16 cellular contexts compared by ENCODE assay signal in the genomic region with DNA sequence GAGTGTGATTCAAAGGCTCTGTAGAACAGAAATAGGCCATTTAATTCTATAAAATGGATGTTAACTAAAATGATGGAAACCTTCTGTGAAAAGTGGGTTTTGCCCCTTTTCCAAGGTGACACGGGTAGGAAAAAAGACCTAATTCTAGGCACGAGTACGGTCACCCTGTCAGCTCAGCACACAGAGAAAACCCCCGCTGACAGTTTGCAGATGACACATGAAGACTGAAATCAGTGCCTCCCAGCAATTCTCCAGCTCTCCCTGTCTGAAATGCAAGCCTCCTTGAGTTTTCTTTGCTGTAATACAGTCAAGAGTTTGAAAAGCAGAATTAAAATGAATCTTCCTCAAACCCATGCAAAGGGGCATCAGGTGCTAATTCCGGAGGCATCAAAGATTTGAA.
DNase-seq lines count a peak whose midpoint lies in the region; TF ChIP-seq lines count a peak whose summit lies in the region.
"Had no signal": no experiment of that assay in that cellular context is flagged by ENCODE, and none has a peak within 500 bp of the region (broad histone marks: within the 10 kb centered on the region; RNA-seq: fewer than 3 reads in every experiment).

No MANE protein-coding gene starts in this region.

- H3K4me1 ChIP-seq in adrenal gland (replicated peaks in 1 of 2) = no peaks in the 10 kb centered on the region
- H3K4me1 ChIP-seq: BLaER1 treated with 17β-estradiol and CSF1 and Interleukin-3, amounts not matched to agents 10 nM and 100 nM; Caco-2 had no signal

- H3F3A ChIP-seq in neural cell (ENCODE audit: insufficient read depth, low read length, poor library complexity, severe bottlenecking) = no peaks in the 10 kb centered on the region

- H3K27ac ChIP-seq in neural cell (ENCODE audit: low read length) (peak overlapping the region; percentile 1), adrenal gland (no peak overlapping the region)
- H3K27ac ChIP-seq: BLaER1 treated with 17β-estradiol and CSF1 and Interleukin-3, amounts not matched to agents 10 nM and 100 nM; C4-2B had no signal

- H3K9me2 ChIP-seq in neural cell (ENCODE audit: insufficient read depth, low read length) = no peaks in the 10 kb centered on the region

- peak; percentile 23 for TF ChIP-seq RAD21 in neural cell (conservative IDR thresholded peaks at IDR 0.05)

- intact Hi-C loops in head of caudate nucleus (cut with DNase I) (no loop called here), adrenal gland (cut with DNase I) (no loop called here)

- H4K20me1 ChIP-seq in neural cell (ENCODE audit: insufficient read depth) = no peaks in the 10 kb centered on the region
- H4K20me1 ChIP-seq: BLaER1 treated with 17β-estradiol and CSF1 and Interleukin-3, amounts not matched to agents 10 nM and 100 nM had no signal

- H3K4me3 ChIP-seq in neural cell (ENCODE audit: low read length) (no peak overlapping the region), adrenal gland (no peak overlapping the region)
- H3K4me3 ChIP-seq: BLaER1 treated with 17β-estradiol and CSF1 and Interleukin-3, amounts not matched to agents 10 nM and 100 nM had no signal

- 57 to 81% (median 72%) methylated on average over 5 of the region's 5 CpGs for WGBS in adrenal gland, 4 donors

- H3K36me3 ChIP-seq in neural cell (ENCODE audit: insufficient read depth, low read length) (no peaks in the 10 kb centered on the region), adrenal gland (replicated peaks in 1 of 2) (no peaks in the 10 kb centered on the region)
- H3K36me3 ChIP-seq: BLaER1 treated with 17β-estradiol and CSF1 and Interleukin-3, amounts not matched to agents 10 nM and 100 nM had no signal

- TF ChIP-seq POLR2A in adrenal gland (IDR thresholded peaks at IDR 0.05) = no peak

- H2AFZ ChIP-seq in neural cell (ENCODE audit: low read depth, low read length) = no peak overlapping the region

- DNase-seq in SK-N-DZ (ENCODE audit: low spot score) = peak; percentile 35
- DNase-seq in head of caudate nucleus = peak in 23 of 42 donors; percentile 1 to 65 (median 22)
- no peak for DNase-seq in KBM-7
- DNase-seq in adrenal gland = no peak
- no peak for DNase-seq in ureter (ENCODE audit: low spot score)
- DNase-seq: 8988T; ACHN; Caco-2; Calu3; CD4-positive, alpha-beta T cell; CD8-positive, alpha-beta T cell; DMS79 treated with DMSO at 0.1 percent for 48 hours; GF-D8 had no signal

- no peak overlapping the region for H3K9ac ChIP-seq in neural cell (ENCODE audit: low read length)
- H3K9ac ChIP-seq: BLaER1 treated with 17β-estradiol and CSF1 and Interleukin-3, amounts not matched to agents 10 nM and 100 nM had no signal

- TF ChIP-seq CTCF in neural cell (IDR thresholded peaks at IDR 0.05; ENCODE audit: poor library complexity, severe bottlenecking) (no peak), adrenal gland (IDR thresholded peaks at IDR 0.05) (no peak)

- no peak overlapping the region for H3K4me2 ChIP-seq in neural cell (ENCODE audit: low read length)
- H3K4me2 ChIP-seq: BLaER1 treated with 17β-estradiol and CSF1 and Interleukin-3, amounts not matched to agents 10 nM and 100 nM had no signal

- no peaks in the 10 kb centered on the region for H3K79me2 ChIP-seq in neural cell (replicated peaks; ENCODE audit: insufficient read depth, low read length)

- peak; percentile 58 for TF ChIP-seq EP300 in neural cell (conservative IDR thresholded peaks at IDR 0.05; ENCODE audit: poor library complexity, severe bottlenecking)

- H3K27me3 ChIP-seq in neural cell (ENCODE audit: insufficient read depth, low read depth, low read length) = no peaks in the 10 kb centered on the region
- no peaks in the 10 kb centered on the region for H3K27me3 ChIP-seq in adrenal gland
- H3K27me3 ChIP-seq: BLaER1 treated with 17β-estradiol and CSF1 and Interleukin-3, amounts not matched to agents 10 nM and 100 nM had no signal

- H3K9me3 ChIP-seq in neural cell (ENCODE audit: low read length) (no peaks in the 10 kb centered on the region), adrenal gland (replicated peaks in 1 of 3) (no peaks in the 10 kb centered on the region)
- H3K9me3 ChIP-seq: Caco-2 had no signal

- in situ Hi-C loops in KBM-7 (cut with MboI; ENCODE audit: low pct_unique_long_range_greater_than_20kb, low sequenced_read_pairs) = no loop called here

TF ChIP-seq in neural cell, 6 proteins besides CTCF, POLR2A, EP300 and RAD21:
- TF ChIP-seq SMC3 (conservative IDR thresholded peaks at IDR 0.05; ENCODE audit: poor library complexity) (peak; percentile 16), EZH2 (IDR thresholded peaks at IDR 0.05; ENCODE audit: borderline replicate concordance, insufficient read depth, low read length, poor library complexity, severe bottlenecking) (no peak), TAF1 (IDR thresholded peaks at IDR 0.05; ENCODE audit: low read depth) (no peak)

Comparison
In these comparisons a context has a peak if more than half of its experiments do, and no peak if none do; other contexts are left out.
1. DNase-seq: peak in SK-N-DZ (single experiment) and head of caudate nucleus (23 of 42); none in KBM-7 (single experiment), adrenal gland (0 of 7) and ureter (single experiment).